ENCODE assay signal across 16 cellular contexts in genomic region chr2:155690785-155691184, GRCh38.
DNase-seq lines count a peak whose midpoint lies in the region; ATAC-seq and TF ChIP-seq lines count a peak whose summit lies in the region.
"Had no signal": no experiment of that assay in that cellular context is flagged by ENCODE, and none has a peak within 500 bp of the region (broad histone marks: within the 10 kb centered on the region; RNA-seq: fewer than 3 reads in every experiment).

No MANE protein-coding gene starts in this region.

- intact Hi-C loops in Caco-2 (cut with micrococcal nuclease; ENCODE audit: unreplicated experiment), result no loop called here
- intact Hi-C loops in posterior cingulate gyrus (cut with DNase I), result no loop called here

- peaks cover 3% of the 10 kb centered on the region for H3K27me3 Mint-ChIP-seq in Caco-2 (ENCODE audit: insufficient read depth, unreplicated experiment)
- H3K27me3 Mint-ChIP-seq: activated naive CD8-positive, alpha-beta T cell treated with anti-CD3 and anti-CD28 coated beads, Interleukin-2, amount 50 U/mL, for 24 hours; B cell; effector memory CD8-positive, alpha-beta T cell had no signal

- DNase-seq in OCI-M1 (lab: John Stamatoyannopoulos, UW) (peak; percentile 78), Caco-2 (no peak), smooth muscle cell (lab: John Stamatoyannopoulos, UW; ENCODE audit: unreplicated experiment) (no peak), posterior cingulate gyrus (no peak)
- DNase-seq in activated CD4-positive, CD25-positive, alpha-beta regulatory T cell treated with anti-CD3 and anti-CD28 coated beads, Interleukin-2, amount 50 U/mL, for 72 hours, result no peak
- DNase-seq: activated CD4-positive, alpha-beta T cell treated with anti-CD3 and anti-CD28 coated beads, Interleukin-2, amount 50 U/mL, for 48 hours; activated naive CD8-positive, alpha-beta T cell treated with anti-CD3 and anti-CD28 coated beads, Interleukin-2, amount 50 U/mL, for 24 hours; effector memory CD8-positive, alpha-beta T cell; NCI-H187; nephron progenitor cell; SHP77; stomach had no signal

- no peaks in the 10 kb centered on the region for H3K4me1 Mint-ChIP-seq in Caco-2 (ENCODE audit: low read depth, unreplicated experiment)
- H3K4me1 Mint-ChIP-seq: activated naive CD8-positive, alpha-beta T cell treated with anti-CD3 and anti-CD28 coated beads, Interleukin-2, amount 50 U/mL, for 24 hours; nephron progenitor cell had no signal

- H3K36me3 ChIP-seq in Caco-2 (ENCODE audit: control insufficient read depth, insufficient read depth, low read length), result no peaks in the 10 kb centered on the region
- H3K36me3 ChIP-seq in smooth muscle cell (ENCODE audit: low read depth), result no peaks in the 10 kb centered on the region
- H3K36me3 ChIP-seq: stomach had no signal

- no peak overlapping the region for H2AFZ ChIP-seq in smooth muscle cell (ENCODE audit: low read depth)

- no peaks in the 10 kb centered on the region for H3K36me3 Mint-ChIP-seq in Caco-2 (ENCODE audit: insufficient read depth, unreplicated experiment)

- BruUV-seq in Caco-2 (replicated peaks; lab: Mats Ljungman, UMichigan), result no TSS peak

- H3K9me3 ChIP-seq in Caco-2 (no peaks in the 10 kb centered on the region), smooth muscle cell (replicated peaks; ENCODE audit: low read depth) (no peaks in the 10 kb centered on the region)
- H3K9me3 ChIP-seq: stomach had no signal

- no peak overlapping the region for H3K27ac Mint-ChIP-seq in Caco-2 (ENCODE audit: unreplicated experiment)
- H3K27ac Mint-ChIP-seq: activated naive CD8-positive, alpha-beta T cell treated with anti-CD3 and anti-CD28 coated beads, Interleukin-2, amount 50 U/mL, for 24 hours; B cell; effector memory CD8-positive, alpha-beta T cell; nephron progenitor cell had no signal

- no peak for TF ChIP-seq CTCF in Caco-2 (IDR thresholded peaks at IDR 0.05; ENCODE audit: insufficient read depth in 1 of 2, low read depth in 1 of 2, low read length in 1 of 2, severe bottlenecking in 1 of 2, unreplicated experiment in 1 of 2)
- no peak for TF ChIP-seq CTCF in smooth muscle cell (IDR thresholded peaks at IDR 0.05; ENCODE audit: borderline replicate concordance, insufficient read depth, poor library complexity, severe bottlenecking)

- H3K27me3 ChIP-seq in Caco-2 (replicated peaks; ENCODE audit: control insufficient read depth, insufficient read depth, low read length), result no peaks in the 10 kb centered on the region
- no peaks in the 10 kb centered on the region for H3K27me3 ChIP-seq in smooth muscle cell (ENCODE audit: low read depth)
- H3K27me3 ChIP-seq: stomach had no signal

- no peak for TF ChIP-seq POLR2A in GM18505 (IDR thresholded peaks at IDR 0.05; ENCODE audit: borderline replicate concordance, extremely low read depth, insufficient read depth, insufficient read length)

- no peak overlapping the region for H3K4me2 ChIP-seq in smooth muscle cell

- H3K4me3 ChIP-seq in Caco-2 (ENCODE audit: low read depth, low read length), result no peak overlapping the region
- no peak overlapping the region for H3K4me3 ChIP-seq in smooth muscle cell
- H3K4me3 ChIP-seq: stomach had no signal

- no peak overlapping the region for H3K4me3 Mint-ChIP-seq in Caco-2 (ENCODE audit: unreplicated experiment)
- H3K4me3 Mint-ChIP-seq: activated naive CD8-positive, alpha-beta T cell treated with anti-CD3 and anti-CD28 coated beads, Interleukin-2, amount 50 U/mL, for 24 hours; B cell; effector memory CD8-positive, alpha-beta T cell; nephron progenitor cell had no signal

- peak; percentile 90 for ATAC-seq in GM18505 (IDR thresholded peaks at IDR 0.05; ENCODE audit: unreplicated experiment)
- ATAC-seq in GM21447 (IDR thresholded peaks at IDR 0.05; ENCODE audit: unreplicated experiment), result peak; percentile 90
- peak; percentile 91 for ATAC-seq in HG03103 (IDR thresholded peaks at IDR 0.05; ENCODE audit: low read depth, unreplicated experiment)
- ATAC-seq: activated naive CD8-positive, alpha-beta T cell treated with anti-CD3 and anti-CD28 coated beads, Interleukin-2, amount 50 U/mL, for 24 hours; effector memory CD8-positive, alpha-beta T cell had no signal

- no peaks in the 10 kb centered on the region for H4K20me1 ChIP-seq in smooth muscle cell (ENCODE audit: low read depth)

- CTCF ChIA-PET in Caco-2 (lab: Charles Lee), result no interaction called here

- H3K79me2 ChIP-seq in smooth muscle cell (ENCODE audit: low read depth), result no peaks in the 10 kb centered on the region

- H3K9me3 Mint-ChIP-seq in Caco-2 (ENCODE audit: unreplicated experiment), result no peaks in the 10 kb centered on the region
- H3K9me3 Mint-ChIP-seq: activated naive CD8-positive, alpha-beta T cell treated with anti-CD3 and anti-CD28 coated beads, Interleukin-2, amount 50 U/mL, for 24 hours; nephron progenitor cell had no signal

- H3F3A ChIP-seq in smooth muscle cell (ENCODE audit: low read depth), result no peaks in the 10 kb centered on the region

- H3K9ac ChIP-seq in smooth muscle cell (ENCODE audit: low read depth), result no peak overlapping the region

- H3K27ac ChIP-seq in smooth muscle cell (ENCODE audit: low read depth), result no peak overlapping the region
- H3K27ac ChIP-seq: stomach had no signal

- POLR2A ChIA-PET in Caco-2 (lab: Charles Lee), result no interaction called here

- no peaks in the 10 kb centered on the region for H3K4me1 ChIP-seq in Caco-2
- H3K4me1 ChIP-seq in smooth muscle cell (ENCODE audit: low read depth), result no peaks in the 10 kb centered on the region
- H3K4me1 ChIP-seq: stomach had no signal

- 89% methylated on average over 2 of the region's 2 CpGs for WGBS in smooth muscle cell (ENCODE audit: low lambda C conversion rate)
